In the genomic region with DNA sequence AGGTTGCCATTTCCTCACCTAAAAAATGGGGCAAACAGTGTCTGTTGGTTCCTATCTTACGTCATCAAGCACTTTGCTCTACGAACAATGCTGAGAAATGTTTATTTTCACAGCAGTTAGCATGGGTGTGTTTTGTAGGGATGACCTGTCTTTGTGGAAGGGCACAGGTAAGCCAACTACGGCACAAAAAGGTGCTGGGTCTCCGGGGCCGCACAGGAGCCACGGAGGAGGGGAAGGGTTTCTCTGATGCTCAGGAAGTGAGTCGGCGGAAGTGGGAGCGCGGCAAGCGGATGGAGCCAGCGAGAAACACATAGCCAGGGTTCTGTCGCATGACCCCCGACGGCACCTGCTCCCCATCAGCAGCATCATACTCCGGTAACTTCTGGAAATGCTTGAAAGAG, we compare ENCODE assay signal across 1 cellular context.
TF ChIP-seq lines count a peak whose summit lies in the region.

No MANE protein-coding gene starts in this region.

TF ChIP-seq in IMR-90, 13 proteins besides CTCF, POLR2A, EP300 and RAD21:
- TF ChIP-seq, protein P1, sequence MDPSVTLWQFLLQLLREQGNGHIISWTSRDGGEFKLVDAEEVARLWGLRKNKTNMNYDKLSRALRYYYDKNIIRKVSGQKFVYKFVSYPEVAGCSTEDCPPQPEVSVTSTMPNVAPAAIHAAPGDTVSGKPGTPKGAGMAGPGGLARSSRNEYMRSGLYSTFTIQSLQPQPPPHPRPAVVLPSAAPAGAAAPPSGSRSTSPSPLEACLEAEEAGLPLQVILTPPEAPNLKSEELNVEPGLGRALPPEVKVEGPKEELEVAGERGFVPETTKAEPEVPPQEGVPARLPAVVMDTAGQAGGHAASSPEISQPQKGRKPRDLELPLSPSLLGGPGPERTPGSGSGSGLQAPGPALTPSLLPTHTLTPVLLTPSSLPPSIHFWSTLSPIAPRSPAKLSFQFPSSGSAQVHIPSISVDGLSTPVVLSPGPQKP (IDR thresholded peaks at IDR 0.05; ENCODE audit: borderline replicate concordance, low read depth, low read length), result no peak
- TF ChIP-seq NFE2L2 (IDR thresholded peaks at IDR 0.05; ENCODE audit: low read depth, low read length), result no peak
- no peak for TF ChIP-seq BHLHE40 (IDR thresholded peaks at IDR 0.05; ENCODE audit: low read depth, low read length)
- no peak for TF ChIP-seq MAFK (IDR thresholded peaks at IDR 0.05; ENCODE audit: low read depth, low read length)
- no peak for TF ChIP-seq CEBPB (IDR thresholded peaks at IDR 0.05; ENCODE audit: low read depth, low read length)
- TF ChIP-seq SMC3 (IDR thresholded peaks at IDR 0.05; ENCODE audit: low read depth, low read length), result no peak
- TF ChIP-seq, protein P2, sequence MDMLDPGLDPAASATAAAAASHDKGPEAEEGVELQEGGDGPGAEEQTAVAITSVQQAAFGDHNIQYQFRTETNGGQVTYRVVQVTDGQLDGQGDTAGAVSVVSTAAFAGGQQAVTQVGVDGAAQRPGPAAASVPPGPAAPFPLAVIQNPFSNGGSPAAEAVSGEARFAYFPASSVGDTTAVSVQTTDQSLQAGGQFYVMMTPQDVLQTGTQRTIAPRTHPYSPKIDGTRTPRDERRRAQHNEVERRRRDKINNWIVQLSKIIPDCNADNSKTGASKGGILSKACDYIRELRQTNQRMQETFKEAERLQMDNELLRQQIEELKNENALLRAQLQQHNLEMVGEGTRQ (IDR thresholded peaks at IDR 0.05; ENCODE audit: low read depth, low read length), result no peak
- no peak for TF ChIP-seq CHD1 (IDR thresholded peaks at IDR 0.05; ENCODE audit: low read depth, low read length)
- TF ChIP-seq MXI1 (IDR thresholded peaks at IDR 0.05; ENCODE audit: borderline replicate concordance, low read depth, low read length), result no peak
- no peak for TF ChIP-seq MAZ (IDR thresholded peaks at IDR 0.05; ENCODE audit: borderline replicate concordance, low read depth, low read length)
- no peak for TF ChIP-seq RFX5 (IDR thresholded peaks at IDR 0.05; ENCODE audit: low read depth, low read length)
- no peak for TF ChIP-seq RCOR1 (IDR thresholded peaks at IDR 0.05; ENCODE audit: insufficient replicate concordance, low read length)
